ENCODE assay signal across 1 cellular context in genomic region chr1:56577859-56578663, GRCh38.
TF ChIP-seq lines count a peak whose summit lies in the region.

No MANE protein-coding gene starts in this region.

TF ChIP-seq in GM12878, 131 proteins besides CTCF, POLR2A, EP300 and RAD21 (continued from another document):
- TF ChIP-seq MLLT1 (IDR thresholded peaks at IDR 0.05) (peak; percentile 45; the same call in 1 of the 2 replicates), STAT1 (conservative IDR thresholded peaks at IDR 0.05) (no peak), STAT3 (IDR thresholded peaks at IDR 0.05; ENCODE audit: low read depth, low read length) (no peak), YY1 (IDR thresholded peaks at IDR 0.05; ENCODE audit: low read depth, low read length) (no peak), CHD1 (IDR thresholded peaks at IDR 0.05; ENCODE audit: low read depth, low read length) (0 out of 2 replicates have a peak, but pooled peaks have one; percentile 44), BACH1 (IDR thresholded peaks at IDR 0.05; ENCODE audit: borderline replicate concordance) (no peak), SUZ12 (IDR thresholded peaks at IDR 0.05; ENCODE audit: unreplicated experiment) (no peak), MAX (IDR thresholded peaks at IDR 0.05; ENCODE audit: low read depth, low read length) (no peak), NBN (IDR thresholded peaks at IDR 0.05) (0 out of 2 replicates have a peak, but pooled peaks have one; percentile 26), EED (IDR thresholded peaks at IDR 0.05; ENCODE audit: low read depth) (no peak), ZNF217 (IDR thresholded peaks at IDR 0.05) (peak; percentile 25; the same call in 1 of the 2 replicates), RBBP5 (conservative IDR thresholded peaks at IDR 0.05) (no peak), TAF1 (IDR thresholded peaks at IDR 0.05; ENCODE audit: borderline replicate concordance, low read depth, low read length) (no peak), CREB1 (IDR thresholded peaks at IDR 0.05; ENCODE audit: low read depth) (no peak), ZBTB33 (IDR thresholded peaks at IDR 0.05) (no peak), DPF2 (IDR thresholded peaks at IDR 0.05) (peak; percentile 89), ZBED1 (IDR thresholded peaks at IDR 0.05; ENCODE audit: borderline replicate concordance) (no peak), ETV6 (conservative IDR thresholded peaks at IDR 0.05 in 1 of 2, IDR thresholded peaks at IDR 0.05 in 1 of 2; ENCODE audit: borderline replicate concordance in 1 of 2, low read depth in 1 of 2) (no peak), RELA (IDR thresholded peaks at IDR 0.05; ENCODE audit: borderline replicate concordance, partially characterized antibody) (no peak), RCOR1 (conservative IDR thresholded peaks at IDR 0.05; ENCODE audit: low read depth, low read length) (no peak), SMC3 (IDR thresholded peaks at IDR 0.05; ENCODE audit: borderline replicate concordance, low read length) (no peak), NFIC (IDR thresholded peaks at IDR 0.05; ENCODE audit: low read depth, low read length) (no peak), SREBF1 (IDR thresholded peaks at IDR 0.05; ENCODE audit: low read length) (no peak), RUNX3 (IDR thresholded peaks at IDR 0.05; ENCODE audit: low read length) (no peak), EGR1 (IDR thresholded peaks at IDR 0.05; ENCODE audit: borderline replicate concordance in 1 of 2, low read depth in 2 of 2, low read length in 2 of 2) (peak in 1 of 2 experiments; percentile 4; a peak in 1 of 3 replicates), E2F8 (IDR thresholded peaks at IDR 0.05; ENCODE audit: low read depth, partially characterized antibody) (no peak)
